Comparison of ENCODE assay signal across 8 cellular contexts in genomic region chr17:44323359-44324091, GRCh38. TPM values are rescaled to one million over a fixed set of nuclear protein-coding genes. Genes with fewer than 3 reads are reported as not detected.
DNase-seq lines count a peak whose midpoint lies in the region; ATAC-seq, FAIRE-seq and TF ChIP-seq lines count a peak whose summit lies in the region.

No MANE protein-coding gene starts in this region.

- peaks cover 54% of the 10 kb centered on the region for H3K36me3 Mint-ChIP-seq in activated T-cell treated with anti-CD3 and anti-CD28 coated beads, Interleukin-2, amount 50 U/mL, for 24 hours (ENCODE audit: low read depth)

- H3K9ac ChIP-seq in GM12878 (ENCODE audit: control insufficient read depth, insufficient read depth, low read length) = peak overlapping the region; percentile 90

- RAD21 ChIA-PET in GM12878 (lab: Charles Lee; ENCODE audit: unreplicated experiment) = interaction anchor here (1.0 kb wide), 2 partner anchors 31 to 114 kb away, joined by 3 read pairs; no protein-coding TSS in a partner anchor

- H4K20me1 ChIP-seq in GM12878 (ENCODE audit: control insufficient read depth, insufficient read depth) = no peaks in the 10 kb centered on the region

- H3K9me3 Mint-ChIP-seq in activated T-cell treated with anti-CD3 and anti-CD28 coated beads, Interleukin-2, amount 50 U/mL, for 24 hours = no peaks in the 10 kb centered on the region

- WGBS in GM12878 (ENCODE audit: insufficient coverage, insufficient replicate concordance, low lambda C conversion rate, missing lambda C conversion rate) = 82% methylated on average over 25 of the region's 27 CpGs
- WGBS in lower leg skin, 2 donors = 67 to 71% methylated on average over 25 to 26 of the region's 27 CpGs
- WGBS in tibial nerve, 2 donors = 55 to 65% methylated on average over 25 to 26 of the region's 27 CpGs

- H3K27ac ChIP-seq in GM12878 (ENCODE audit: control insufficient read depth, insufficient read depth) (peak overlapping the region; percentile 81), tibial nerve (peak overlapping the region in 1 of 4 donors; percentile 91)

- no peak overlapping the region for H2AFZ ChIP-seq in GM12878 (ENCODE audit: control insufficient read depth, low read depth, low read length)

- peaks cover 8% of the 10 kb centered on the region for H3K4me1 ChIP-seq in GM12878 (ENCODE audit: control insufficient read depth, insufficient read depth, low read length)
- H3K4me1 ChIP-seq in tibial nerve = peaks cover 0 to 41% (median 18%) of the 10 kb centered on the region in 4 donors

- H3K4me2 ChIP-seq in GM12878 (ENCODE audit: control insufficient read depth, insufficient read depth) = peak overlapping the region; percentile 91

- H3K4me3 Mint-ChIP-seq in activated T-cell treated with anti-CD3 and anti-CD28 coated beads, Interleukin-2, amount 50 U/mL, for 24 hours = peak overlapping the region; percentile 89

- no peak for TF ChIP-seq RAD21 in GM12878 (IDR thresholded peaks at IDR 0.05; ENCODE audit: insufficient read depth, low read depth, low read length)

- H3K9me3 ChIP-seq in GM12878 (replicated peaks; ENCODE audit: control insufficient read depth, insufficient read depth, low read length) = no peaks in the 10 kb centered on the region
- H3K9me3 ChIP-seq in tibial nerve = no peaks in the 10 kb centered on the region

- CTCF ChIA-PET in GM12878 (lab: Yijun Ruan, JAX) = interaction anchor here (1.7 to 2.5 kb wide), 2 partner anchors 28 to 107 kb away, joined by 7 to 9 read pairs; no protein-coding TSS in a partner anchor

- peaks cover 26% of the 10 kb centered on the region for H3K79me2 ChIP-seq in GM12878 (ENCODE audit: control insufficient read depth, insufficient read depth, low read length)

- TF ChIP-seq POLR2A in GM12878 (IDR thresholded peaks at IDR 0.05; ENCODE audit: low read depth, low read length) (no peak), lower leg skin (IDR thresholded peaks at IDR 0.05) (no peak), tibial nerve (IDR thresholded peaks at IDR 0.05) (no peak)

- TF ChIP-seq EP300 in GM12878 (IDR thresholded peaks at IDR 0.05; ENCODE audit: borderline replicate concordance in 1 of 2, control insufficient read depth in 1 of 2, low read depth in 2 of 2, low read length in 2 of 2) (no peak), tibial nerve (IDR thresholded peaks at IDR 0.05) (no peak)

- BruUV-seq in GM12878 (replicated peaks; lab: Mats Ljungman, UMichigan) = TSS peak; percentile 63

- SMC1A ChIA-PET in GM12878 (lab: Charles Lee; ENCODE audit: uncharacterized antibody, unreplicated experiment) = interaction anchor here (1.8 to 2.1 kb wide), 2 partner anchors 107 to 113 kb away, joined by 4 to 8 read pairs; no protein-coding TSS in a partner anchor

- ATAC-seq in GM12878 = no peak
- no peak for ATAC-seq in GM19328 (IDR thresholded peaks at IDR 0.05; ENCODE audit: unreplicated experiment)
- no peak for ATAC-seq in esophagus mucosa

- in situ Hi-C loops in GM12878 (cut with MboI) = no loop called here

- peaks cover 8 to 19% of the 10 kb centered on the region in 2 experiments; a peak in 3 of 4 replicates for H3K36me3 ChIP-seq in GM12878 (ENCODE audit: control insufficient read depth in 2 of 2, insufficient read depth in 2 of 2, low read length in 1 of 2)
- H3K36me3 ChIP-seq in tibial nerve = peaks cover 0 to 41% (median 7%) of the 10 kb centered on the region in 3 donors

- POLR2A ChIA-PET in GM12878 (lab: Charles Lee) = interaction anchor here (0.6 to 2.6 kb wide), 2 partner anchors 114 to 150 kb away, joined by 3 to 10 read pairs; no protein-coding TSS in a partner anchor

- intact Hi-C loops in GM12878 (cut with micrococcal nuclease; ENCODE audit: unreplicated experiment) = no loop called here
- intact Hi-C loops in lower leg skin (cut with DNase I; ENCODE audit: low total_unique reads) = loop anchor here (5.0 kb wide), 1 partner anchor 106 kb away; the partner anchor contains the start of gene UBTF

- H3K27ac Mint-ChIP-seq in activated T-cell treated with anti-CD3 and anti-CD28 coated beads, Interleukin-2, amount 50 U/mL, for 24 hours = peak overlapping the region; percentile 80

- H3K4me3 ChIP-seq in GM12878 (peak overlapping the region; percentile 92), lower leg skin (ENCODE audit: low read depth, poor library complexity, severe bottlenecking) (peak overlapping the region; percentile 74), tibial nerve (peak overlapping the region; percentile 84 to 99 (median 95))

- TF ChIP-seq CTCF in GM12878 (IDR thresholded peaks at IDR 0.05 in 2 of 3, conservative IDR thresholded peaks at IDR 0.05 in 1 of 3; ENCODE audit: control insufficient read depth in 2 of 3, extremely low read depth in 1 of 3, insufficient read depth in 1 of 3, low read depth in 3 of 3, low read length in 3 of 3) (no peak), lower leg skin (IDR thresholded peaks at IDR 0.05) (no peak), tibial nerve (IDR thresholded peaks at IDR 0.05) (no peak)

- H3K4me1 Mint-ChIP-seq in activated T-cell treated with anti-CD3 and anti-CD28 coated beads, Interleukin-2, amount 50 U/mL, for 24 hours (ENCODE audit: low read depth) = peaks cover 34% of the 10 kb centered on the region

- no peak for FAIRE-seq in GM12878 (lab: Jason Lieb, UNC)

- no peak for DNase-seq in activated T-cell treated with anti-CD3 and anti-CD28 coated beads, Interleukin-2, amount 50 U/mL, for 24 hours
- DNase-seq in activated T-cell treated with anti-CD3 and anti-CD28 coated beads, Interleukin-2, amount 50 U/mL, for 1 hour = no peak
- DNase-seq in GM12878 (ENCODE audit: low read depth, low spot score) = no peak
- peak in 1 of 2 donors; percentile 84 for DNase-seq in lower leg skin (ENCODE audit: low spot score in 2 of 2)
- no peak for DNase-seq in tibial nerve (ENCODE audit: low spot score in 2 of 2)
- no peak for DNase-seq in SIG-M5 (lab: John Stamatoyannopoulos, UW)

- H3K27me3 Mint-ChIP-seq in activated T-cell treated with anti-CD3 and anti-CD28 coated beads, Interleukin-2, amount 50 U/mL, for 24 hours = no peaks in the 10 kb centered on the region

- H3K27me3 ChIP-seq in GM12878 (replicated peaks in 1 of 2; ENCODE audit: control insufficient read depth in 2 of 2, insufficient read depth in 2 of 2, low read length in 1 of 2) = no peaks in the 10 kb centered on the region
- H3K27me3 ChIP-seq in tibial nerve = no peaks in the 10 kb centered on the region

RNA-seq across cellular contexts. Expression of gene SLC25A39, which starts 1.1 kb away (rescaled TPM):
- total RNA-seq in GM12878 (2013; cell fraction: nucleolus; rRNA removed) = 47.3 and 49.5 TPM in 2 replicates
- total RNA-seq in GM12878 (2014; rRNA removed) (175 and 192 TPM in 2 replicates), GM12878 (2014; rRNA removed; fragmentation: Illumina TruSeq; extraction: Trizol) (85.8 and 95.1 TPM in 2 replicates), GM12878 (2021) (190 and 198 TPM in 2 replicates), lower leg skin (100 to 1,000 TPM in 1 of 4 donors, 10 to 100 TPM in 3; 73.4 to 113 (median 90.0) TPM), tibial nerve (10 to 100 TPM; 51.3 to 99.0 (median 70.9) TPM), esophagus mucosa (126 TPM)
- polyA plus RNA-seq in GM12878 (2011; ENCODE audit: low read depth) = 40.5 TPM
- polyA plus RNA-seq in GM12878 (2011; rRNA removed) (27.2 and 62.1 TPM in 2 replicates), GM12878 (2014; fragmentation: Illumina TruSeq; extraction: Trizol) (21.0 and 108 TPM in 2 replicates), GM12878 (2014; fragmentation: Nextera tagmentation; extraction: Ambion mirVana) (1 to 10 TPM; 3.5 to 7.5 TPM), GM12878 (2014; rRNA removed) (227 and 273 TPM in 2 replicates), GM12878 (2016; fragmentation: Nextera tagmentation; extraction: Ambion mirVana) (100 to 1,000 TPM; 242 to 270 TPM)
- 106 and 140 TPM in 2 replicates for polyA plus RNA-seq in GM12878 (2011; cell fraction: cytosol; rRNA removed)
- polyA plus RNA-seq in GM12878 (2011; cell fraction: nucleus; rRNA removed) = 226 and 301 TPM in 2 replicates
- polyA plus RNA-seq in GM12878 (2012) = 94.3 and 110 TPM in 2 replicates
- polyA minus RNA-seq in GM12878 (2011; rRNA and poly(A)+ RNA removed) = 28.4 and 48.2 TPM in 2 replicates
- 39.4 and 51.5 TPM in 2 replicates for polyA minus RNA-seq in GM12878 (2011; cell fraction: cytosol; rRNA and poly(A)+ RNA removed)
- 34.2 and 60.8 TPM in 2 replicates for polyA minus RNA-seq in GM12878 (2011; cell fraction: nucleus; rRNA and poly(A)+ RNA removed)

RNA-seq across cellular contexts. Expression of gene RUNDC3A, which starts 15.1 kb away (rescaled TPM):
- not detected in 2 replicates for total RNA-seq in GM12878 (2013; cell fraction: nucleolus; rRNA removed)
- total RNA-seq in GM12878 (2014; rRNA removed) (not detected in 2 replicates), GM12878 (2014; rRNA removed; fragmentation: Illumina TruSeq; extraction: Trizol) (not detected in 2 replicates), GM12878 (2021) (not detected in 2 replicates), lower leg skin (10 to 100 TPM; 12.6 to 29.5 (median 17.1) TPM), tibial nerve (not detected), esophagus mucosa (6.0 TPM)
- not detected for polyA plus RNA-seq in GM12878 (2011; ENCODE audit: low read depth)
- polyA plus RNA-seq in GM12878 (2011; rRNA removed) (0.07 TPM in 1 of 2 replicates, not detected in the other), GM12878 (2014; fragmentation: Illumina TruSeq; extraction: Trizol) (not detected in 2 replicates), GM12878 (2014; fragmentation: Nextera tagmentation; extraction: Ambion mirVana) (not detected), GM12878 (2014; rRNA removed) (0.36 TPM in 1 of 2 replicates, not detected in the other), GM12878 (2016; fragmentation: Nextera tagmentation; extraction: Ambion mirVana) (under 1 TPM in 1 of 2 experiments, not detected in 1; 0.17 TPM)
- polyA plus RNA-seq in GM12878 (2011; cell fraction: cytosol; rRNA removed) = not detected in 2 replicates
- polyA plus RNA-seq in GM12878 (2011; cell fraction: nucleus; rRNA removed) = not detected in 2 replicates
- polyA plus RNA-seq in GM12878 (2012) = 0.08 and 0.39 TPM in 2 replicates
- polyA minus RNA-seq in GM12878 (2011; rRNA and poly(A)+ RNA removed) = not detected in 2 replicates
- polyA minus RNA-seq in GM12878 (2011; cell fraction: cytosol; rRNA and poly(A)+ RNA removed) = not detected in 2 replicates
- not detected in 2 replicates for polyA minus RNA-seq in GM12878 (2011; cell fraction: nucleus; rRNA and poly(A)+ RNA removed)

RNA-seq across cellular contexts. Expression of gene GRN, which starts 21.6 kb away (rescaled TPM):
- total RNA-seq in GM12878 (2013; cell fraction: nucleolus; rRNA removed) = 191 and 195 TPM in 2 replicates
- total RNA-seq in GM12878 (2014; rRNA removed) = 275 and 367 TPM in 2 replicates
- total RNA-seq in GM12878 (2014; rRNA removed; fragmentation: Illumina TruSeq; extraction: Trizol) = 64.5 and 85.4 TPM in 2 replicates
- 361 and 389 TPM in 2 replicates for total RNA-seq in GM12878 (2021)
- 195 TPM for polyA plus RNA-seq in GM12878 (2011; ENCODE audit: low read depth)
- polyA plus RNA-seq in GM12878 (2011; rRNA removed) = 10.5 and 58.2 TPM in 2 replicates
- polyA plus RNA-seq in GM12878 (2011; cell fraction: cytosol; rRNA removed) = 78.4 and 102 TPM in 2 replicates
- 485 and 500 TPM in 2 replicates for polyA plus RNA-seq in GM12878 (2011; cell fraction: nucleus; rRNA removed)
- polyA plus RNA-seq in GM12878 (2012) = 241 and 346 TPM in 2 replicates
- 30.9 and 120 TPM in 2 replicates for polyA plus RNA-seq in GM12878 (2014; fragmentation: Illumina TruSeq; extraction: Trizol)
- 10 to 100 TPM; 22.3 to 33.2 TPM for polyA plus RNA-seq in GM12878 (2014; fragmentation: Nextera tagmentation; extraction: Ambion mirVana)
- polyA plus RNA-seq in GM12878 (2014; rRNA removed) = 158 and 192 TPM in 2 replicates
- 100 to 1,000 TPM; 351 to 363 TPM for polyA plus RNA-seq in GM12878 (2016; fragmentation: Nextera tagmentation; extraction: Ambion mirVana)
- 55.3 and 92.2 TPM in 2 replicates for polyA minus RNA-seq in GM12878 (2011; rRNA and poly(A)+ RNA removed)
- 92.2 and 92.5 TPM in 2 replicates for polyA minus RNA-seq in GM12878 (2011; cell fraction: cytosol; rRNA and poly(A)+ RNA removed)
- 83.1 and 106 TPM in 2 replicates for polyA minus RNA-seq in GM12878 (2011; cell fraction: nucleus; rRNA and poly(A)+ RNA removed)
- total RNA-seq in lower leg skin = 100 to 1,000 TPM; 272 to 295 (median 283) TPM
- total RNA-seq in tibial nerve = 100 to 1,000 TPM; 159 to 223 (median 188) TPM
- 767 TPM for total RNA-seq in esophagus mucosa

RNA-seq across cellular contexts. Expression of gene FAM171A2, which starts 40.1 kb away (rescaled TPM):
- total RNA-seq in GM12878 (2013; cell fraction: nucleolus; rRNA removed) = 0.37 TPM in 1 of 2 replicates, not detected in the other
- total RNA-seq in GM12878 (2014; rRNA removed) (1.1 and 1.3 TPM in 2 replicates), GM12878 (2014; rRNA removed; fragmentation: Illumina TruSeq; extraction: Trizol) (0.09 and 0.36 TPM in 2 replicates), GM12878 (2021) (1.3 and 1.7 TPM in 2 replicates), lower leg skin (1 to 10 TPM in 3 of 4 donors, under 1 TPM in 1; 0.95 to 2.8 (median 2.4) TPM), tibial nerve (1 to 10 TPM; 1.0 to 8.1 (median 5.2) TPM), esophagus mucosa (1.1 TPM)
- polyA plus RNA-seq in GM12878 (2011; ENCODE audit: low read depth) = 0.10 TPM
- polyA plus RNA-seq in GM12878 (2011; rRNA removed) (0.04 and 0.18 TPM in 2 replicates), GM12878 (2014; fragmentation: Illumina TruSeq; extraction: Trizol) (0.13 TPM in 1 of 2 replicates, not detected in the other), GM12878 (2014; fragmentation: Nextera tagmentation; extraction: Ambion mirVana) (under 1 TPM in 1 of 2 experiments, not detected in 1; 0.09 TPM), GM12878 (2014; rRNA removed) (0.82 and 1.1 TPM in 2 replicates), GM12878 (2016; fragmentation: Nextera tagmentation; extraction: Ambion mirVana) (under 1 TPM in 1 of 2 experiments, not detected in 1; 0.08 TPM)
- 0.16 and 0.33 TPM in 2 replicates for polyA plus RNA-seq in GM12878 (2011; cell fraction: cytosol; rRNA removed)
- polyA plus RNA-seq in GM12878 (2011; cell fraction: nucleus; rRNA removed) = 0.34 and 0.39 TPM in 2 replicates
- polyA plus RNA-seq in GM12878 (2012) = 0.57 and 0.59 TPM in 2 replicates
- polyA minus RNA-seq in GM12878 (2011; rRNA and poly(A)+ RNA removed) = 0.22 and 0.41 TPM in 2 replicates
- 0.83 TPM in 1 of 2 replicates, not detected in the other for polyA minus RNA-seq in GM12878 (2011; cell fraction: cytosol; rRNA and poly(A)+ RNA removed)
- 0.12 and 0.38 TPM in 2 replicates for polyA minus RNA-seq in GM12878 (2011; cell fraction: nucleus; rRNA and poly(A)+ RNA removed)

RNA-seq across cellular contexts. Expression of gene SLC4A1, which starts 55.6 kb away (rescaled TPM):
- total RNA-seq in GM12878 (2013; cell fraction: nucleolus; rRNA removed) = not detected in 2 replicates
- total RNA-seq in GM12878 (2014; rRNA removed) (not detected in 2 replicates), GM12878 (2014; rRNA removed; fragmentation: Illumina TruSeq; extraction: Trizol) (not detected in 2 replicates), GM12878 (2021) (not detected in 2 replicates), lower leg skin (1 to 10 TPM in 1 of 4 donors, not detected in 3; 2.4 TPM), tibial nerve (under 1 TPM in 1 of 4 donors, not detected in 3; 0.21 TPM), esophagus mucosa (not detected)
- not detected for polyA plus RNA-seq in GM12878 (2011; ENCODE audit: low read depth)
- polyA plus RNA-seq in GM12878 (2011; rRNA removed) (not detected in 2 replicates), GM12878 (2014; fragmentation: Illumina TruSeq; extraction: Trizol) (not detected in 2 replicates), GM12878 (2014; fragmentation: Nextera tagmentation; extraction: Ambion mirVana) (not detected), GM12878 (2014; rRNA removed) (0.03 and 0.04 TPM in 2 replicates), GM12878 (2016; fragmentation: Nextera tagmentation; extraction: Ambion mirVana) (not detected)
- polyA plus RNA-seq in GM12878 (2011; cell fraction: cytosol; rRNA removed) = not detected in 2 replicates
- polyA plus RNA-seq in GM12878 (2011; cell fraction: nucleus; rRNA removed) = not detected in 2 replicates
- polyA plus RNA-seq in GM12878 (2012) = 0.03 TPM in 1 of 2 replicates, not detected in the other
- polyA minus RNA-seq in GM12878 (2011; rRNA and poly(A)+ RNA removed) = not detected in 2 replicates
- not detected in 2 replicates for polyA minus RNA-seq in GM12878 (2011; cell fraction: cytosol; rRNA and poly(A)+ RNA removed)
- polyA minus RNA-seq in GM12878 (2011; cell fraction: nucleus; rRNA and poly(A)+ RNA removed) = not detected in 2 replicates
